In genomic region chr5:59342181-59342580, GRCh38 we compare ENCODE assay signal across 17 cellular contexts.
DNase-seq lines count a peak whose midpoint lies in the region; ATAC-seq and TF ChIP-seq lines count a peak whose summit lies in the region.
"Had no signal": no experiment of that assay in that cellular context is flagged by ENCODE, and none has a peak within 500 bp of the region (broad histone marks: within the 10 kb centered on the region; RNA-seq: fewer than 3 reads in every experiment).

No MANE protein-coding gene starts in this region.

- TF ChIP-seq CTCF in SK-N-SH (IDR thresholded peaks at IDR 0.05) (no peak), fibroblast of villous mesenchyme (IDR thresholded peaks at IDR 0.05; ENCODE audit: insufficient read depth, low read depth, low read length) (no peak)

- H3K27me3 ChIP-seq in SK-N-SH (ENCODE audit: insufficient read depth), result no peaks in the 10 kb centered on the region

- no peaks in the 10 kb centered on the region for H3K79me2 ChIP-seq in SK-N-SH (ENCODE audit: insufficient read depth)

- ATAC-seq in left lobe of liver, result no peak
- no peak for ATAC-seq in HG03460 (IDR thresholded peaks at IDR 0.05; ENCODE audit: unreplicated experiment)
- ATAC-seq: Right ventricle myocardium inferior had no signal

- H3K4me3 ChIP-seq in SK-N-SH (ENCODE audit: low read depth in 2 of 2, low read length in 1 of 2) (no peak overlapping the region), fibroblast of villous mesenchyme (ENCODE audit: low read depth, low read length) (no peak overlapping the region)
- H3K4me3 ChIP-seq: PC-9 had no signal

- H3K9ac ChIP-seq in SK-N-SH, result no peak overlapping the region

- POLR2A ChIA-PET in activated CD4-positive, alpha-beta T cell treated with anti-CD3 and anti-CD28 coated beads, Interleukin-2, amount 10 ng/mL, durations not matched to agents 7 days and 5 days (lab: Charles Lee), result no interaction called here
- POLR2A ChIA-PET in SK-N-SH (lab: Yijun Ruan, JAX), result no interaction called here
- POLR2A ChIA-PET in activated CD4-positive, alpha-beta memory T cell treated with anti-CD3 and anti-CD28 coated beads, Interleukin-2, amount 10 ng/mL, durations not matched to agents 7 days and 5 days (lab: Charles Lee), result no interaction called here

- H3K9me2 ChIP-seq in SK-N-SH, result no peaks in the 10 kb centered on the region

- H3K27ac Mint-ChIP-seq in activated CD4-positive, alpha-beta T cell treated with anti-CD3 and anti-CD28 coated beads, Interleukin-2, amount 10 ng/mL, durations not matched to agents 7 days and 5 days, result no peak overlapping the region
- H3K27ac Mint-ChIP-seq in activated CD4-positive, alpha-beta memory T cell treated with anti-CD3 and anti-CD28 coated beads, Interleukin-2, amount 10 ng/mL, durations not matched to agents 7 days and 5 days, result no peak overlapping the region

- 68% methylated on average over 3 of the region's 3 CpGs for WGBS in SK-N-SH (ENCODE audit: low lambda C conversion rate)

- no peaks in the 10 kb centered on the region for H3K9me3 Mint-ChIP-seq in activated CD4-positive, alpha-beta T cell treated with anti-CD3 and anti-CD28 coated beads, Interleukin-2, amount 10 ng/mL, durations not matched to agents 7 days and 5 days
- H3K9me3 Mint-ChIP-seq in activated CD4-positive, alpha-beta memory T cell treated with anti-CD3 and anti-CD28 coated beads, Interleukin-2, amount 10 ng/mL, durations not matched to agents 7 days and 5 days, result no peaks in the 10 kb centered on the region
- H3K9me3 Mint-ChIP-seq: CD14-positive monocyte had no signal

- peak in 1 of 2 experiments; percentile 54; a peak in 1 of 4 replicates for TF ChIP-seq EP300 in SK-N-SH (IDR thresholded peaks at IDR 0.05; ENCODE audit: borderline replicate concordance in 1 of 2, low read depth in 1 of 2, low read length in 1 of 2)

- CTCF ChIA-PET in activated CD4-positive, alpha-beta T cell treated with anti-CD3 and anti-CD28 coated beads, Interleukin-2, amount 10 ng/mL, durations not matched to agents 7 days and 5 days (lab: Charles Lee), result interaction anchor here (0.9 kb wide), 1 partner anchor 606 kb away, joined by 3 read pairs; no protein-coding TSS in a partner anchor
- CTCF ChIA-PET in SK-N-SH (lab: Yijun Ruan, JAX), result interaction anchor here (0.9 to 2.3 kb wide), 6 partner anchors 9 to 154 kb away, joined by 3 to 6 read pairs (median 4); no protein-coding TSS in a partner anchor
- CTCF ChIA-PET in activated CD4-positive, alpha-beta memory T cell treated with anti-CD3 and anti-CD28 coated beads, Interleukin-2, amount 10 ng/mL, durations not matched to agents 7 days and 5 days (lab: Charles Lee), result no interaction called here

- H3K9me3 ChIP-seq in SK-N-SH, result no peaks in the 10 kb centered on the region

- H3K4me1 Mint-ChIP-seq in activated CD4-positive, alpha-beta T cell treated with anti-CD3 and anti-CD28 coated beads, Interleukin-2, amount 10 ng/mL, durations not matched to agents 7 days and 5 days, result peaks cover 5% of the 10 kb centered on the region
- H3K4me1 Mint-ChIP-seq in activated CD4-positive, alpha-beta memory T cell treated with anti-CD3 and anti-CD28 coated beads, Interleukin-2, amount 10 ng/mL, durations not matched to agents 7 days and 5 days, result no peaks in the 10 kb centered on the region

- no peak overlapping the region; a peak in 1 of 4 replicates for H3K27ac ChIP-seq in SK-N-SH (ENCODE audit: low read depth in 2 of 2, low read length in 1 of 2)
- H3K27ac ChIP-seq: PC-9 had no signal

- no peaks in the 10 kb centered on the region; a peak in 1 of 4 replicates for H3K4me1 ChIP-seq in SK-N-SH (ENCODE audit: control insufficient read depth in 1 of 2, insufficient read depth in 2 of 2, low read depth in 1 of 2, low read length in 1 of 2)

- H3F3A ChIP-seq in SK-N-SH (replicated peaks; ENCODE audit: insufficient read depth), result no peaks in the 10 kb centered on the region

- H2AFZ ChIP-seq in SK-N-SH (ENCODE audit: low read depth), result no peak overlapping the region
- H2AFZ ChIP-seq: PC-9 had no signal

- no peak for TF ChIP-seq RAD21 in SK-N-SH (IDR thresholded peaks at IDR 0.05; ENCODE audit: low read length)

- H3K27me3 Mint-ChIP-seq in activated CD4-positive, alpha-beta T cell treated with anti-CD3 and anti-CD28 coated beads, Interleukin-2, amount 10 ng/mL, durations not matched to agents 7 days and 5 days, result peaks cover 40% of the 10 kb centered on the region
- H3K27me3 Mint-ChIP-seq in activated CD4-positive, alpha-beta memory T cell treated with anti-CD3 and anti-CD28 coated beads, Interleukin-2, amount 10 ng/mL, durations not matched to agents 7 days and 5 days, result peaks cover 36% of the 10 kb centered on the region

- DNase-seq in activated CD4-positive, alpha-beta T cell treated with anti-CD3 and anti-CD28 coated beads, Interleukin-2, amount 10 ng/mL, durations not matched to agents 7 days and 5 days, result peak; percentile 18
- DNase-seq in activated CD4-positive, alpha-beta T cell treated with anti-CD3 and anti-CD28 coated beads, Interleukin-2, amount 50 U/mL, for 1 hour, result no peak
- DNase-seq in SK-N-SH (peak; percentile 22), fibroblast of villous mesenchyme (ENCODE audit: low read depth) (peak; percentile 60), NCI-H2227 treated with DMSO at 0.1 percent for 48 hours (lab: John Stamatoyannopoulos, UW) (no peak), left lobe of liver (ENCODE audit: low spot score) (no peak)
- no peak for DNase-seq in activated CD4-positive, alpha-beta memory T cell treated with anti-CD3 and anti-CD28 coated beads, Interleukin-2, amount 10 ng/mL, durations not matched to agents 7 days and 5 days
- DNase-seq: DMS79 treated with DMSO at 0.1 percent for 48 hours, GF-D8, HCEC 1CT, IMR-90, NCI-H187, NCI-H69, PC-9 had no signal

- no peaks in the 10 kb centered on the region for H4K20me1 ChIP-seq in SK-N-SH (ENCODE audit: insufficient read depth)

- H3K4me2 ChIP-seq in SK-N-SH, result no peak overlapping the region
- H3K4me2 ChIP-seq: PC-9 had no signal

- no peak overlapping the region for H3K4me3 Mint-ChIP-seq in activated CD4-positive, alpha-beta T cell treated with anti-CD3 and anti-CD28 coated beads, Interleukin-2, amount 10 ng/mL, durations not matched to agents 7 days and 5 days
- no peak overlapping the region for H3K4me3 Mint-ChIP-seq in activated CD4-positive, alpha-beta memory T cell treated with anti-CD3 and anti-CD28 coated beads, Interleukin-2, amount 10 ng/mL, durations not matched to agents 7 days and 5 days
- H3K4me3 Mint-ChIP-seq: CD14-positive monocyte had no signal

- H3K36me3 Mint-ChIP-seq in activated CD4-positive, alpha-beta T cell treated with anti-CD3 and anti-CD28 coated beads, Interleukin-2, amount 10 ng/mL, durations not matched to agents 7 days and 5 days (ENCODE audit: low read depth), result no peaks in the 10 kb centered on the region
- no peaks in the 10 kb centered on the region for H3K36me3 Mint-ChIP-seq in activated CD4-positive, alpha-beta memory T cell treated with anti-CD3 and anti-CD28 coated beads, Interleukin-2, amount 10 ng/mL, durations not matched to agents 7 days and 5 days (ENCODE audit: low read depth)
- H3K36me3 Mint-ChIP-seq: CD14-positive monocyte had no signal

- H3K36me3 ChIP-seq in SK-N-SH (replicated peaks in 1 of 2; ENCODE audit: control insufficient read depth in 1 of 2, insufficient read depth in 2 of 2, low read length in 1 of 2), result no peaks in the 10 kb centered on the region

TF ChIP-seq in SK-N-SH, 30 proteins besides CTCF, POLR2A, EP300 and RAD21:
- TF ChIP-seq CHD2 (IDR thresholded peaks at IDR 0.05; ENCODE audit: low read length, partially characterized antibody) (peak; percentile 26), TCF12 (IDR thresholded peaks at IDR 0.05) (peak; percentile 64), SIN3A (IDR thresholded peaks at IDR 0.05; ENCODE audit: borderline replicate concordance, low read depth, low read length) (no peak), GATA2 (CRISPR knock-in tag; IDR thresholded peaks at IDR 0.05) (peak; percentile 90), RCOR1 (IDR thresholded peaks at IDR 0.05; ENCODE audit: low read length) (peak; percentile 25; the same call in 1 of the 2 replicates)

Comparison
In these comparisons a context has a peak if more than half of its experiments do, and no peak if none do; other contexts are left out.
1. DNase-seq: peak in activated CD4-positive, alpha-beta T cell treated with anti-CD3 and anti-CD28 coated beads, Interleukin-2, amount 10 ng/mL, durations not matched to agents 7 days and 5 days (single experiment), SK-N-SH (single experiment) and fibroblast of villous mesenchyme (single experiment); none in activated CD4-positive, alpha-beta T cell treated with anti-CD3 and anti-CD28 coated beads, Interleukin-2, amount 50 U/mL, for 1 hour (single experiment), NCI-H2227 treated with DMSO at 0.1 percent for 48 hours (single experiment), left lobe of liver (single experiment) and activated CD4-positive, alpha-beta memory T cell treated with anti-CD3 and anti-CD28 coated beads, Interleukin-2, amount 10 ng/mL, durations not matched to agents 7 days and 5 days (single experiment).